Comparison of ENCODE assay signal across 13 cellular contexts in genomic region chr22:45271667-45272188, GRCh38. TPM values are rescaled to one million over a fixed set of nuclear protein-coding genes. Genes with fewer than 3 reads are reported as not detected.
A peak's percentile ranks its signal among the peaks of the same experiment; 100 is the strongest.
DNase-seq lines count a peak whose midpoint lies in the region; ATAC-seq and TF ChIP-seq lines count a peak whose summit lies in the region.
"Had no signal": no experiment of that assay in that cellular context is flagged by ENCODE, and none has a peak within 500 bp of the region (broad histone marks: within the 10 kb centered on the region; RNA-seq: fewer than 3 reads in every experiment).

No MANE protein-coding gene starts in this region.

- no peak overlapping the region for H3K4me2 ChIP-seq in mesenchymal stem cell (ENCODE audit: low read length, poor library complexity, severe bottlenecking)

- no peaks in the 10 kb centered on the region for H3K9me3 ChIP-seq in esophagus (ENCODE audit: control insufficient read depth in 2 of 2, insufficient read depth in 1 of 2, low read depth in 1 of 2, low read length in 1 of 2)
- no peaks in the 10 kb centered on the region for H3K9me3 ChIP-seq in mesenchymal stem cell (ENCODE audit: control insufficient read depth, low read length)
- no peaks in the 10 kb centered on the region for H3K9me3 ChIP-seq in suprapubic skin

- H2BK15ac ChIP-seq in mesenchymal stem cell (ENCODE audit: low read depth, poor library complexity, severe bottlenecking) = no peak overlapping the region

- H3K27ac ChIP-seq in esophagus (ENCODE audit: low read depth in 2 of 2, low read length in 1 of 2) = peak overlapping the region; percentile 17 to 82
- no peak overlapping the region for H3K27ac ChIP-seq in mesenchymal stem cell (ENCODE audit: low read length, poor library complexity, severe bottlenecking)
- H3K27ac ChIP-seq in suprapubic skin = peak overlapping the region; percentile 80

- peak overlapping the region in 1 of 2 experiments; percentile 7 for H2BK12ac ChIP-seq in mesenchymal stem cell (ENCODE audit: low read length in 2 of 2)

- no peak overlapping the region for H2BK120ac ChIP-seq in mesenchymal stem cell (ENCODE audit: low read depth, low read length)

- H4K91ac ChIP-seq in mesenchymal stem cell (ENCODE audit: low read length) = no peak overlapping the region

- H2AK5ac ChIP-seq in mesenchymal stem cell (ENCODE audit: low read length, severe bottlenecking) = no peak overlapping the region

- TF ChIP-seq EP300 in suprapubic skin (IDR thresholded peaks at IDR 0.05) = no peak

- peaks cover 3 to 9% of the 10 kb centered on the region in 2 donors for H3K4me1 ChIP-seq in esophagus (ENCODE audit: control insufficient read depth in 2 of 2, insufficient read depth in 2 of 2, low read length in 1 of 2)
- H3K4me1 ChIP-seq in mesenchymal stem cell (ENCODE audit: control insufficient read depth, insufficient read depth, low read depth, low read length) = peaks cover 19% of the 10 kb centered on the region
- peaks cover 38% of the 10 kb centered on the region for H3K4me1 ChIP-seq in suprapubic skin

- no peak overlapping the region for H3K9ac ChIP-seq in mesenchymal stem cell (ENCODE audit: low read length)

- H3K23ac ChIP-seq in mesenchymal stem cell (ENCODE audit: low read length in 2 of 2) = no peak overlapping the region

- H3K14ac ChIP-seq in mesenchymal stem cell (ENCODE audit: low read length in 2 of 2) = no peak overlapping the region

- H3K79me1 ChIP-seq in mesenchymal stem cell (replicated peaks; ENCODE audit: low read length, poor library complexity, severe bottlenecking) = peaks cover 1% of the 10 kb centered on the region

- H3K36me3 ChIP-seq in esophagus (ENCODE audit: control insufficient read depth in 2 of 2, insufficient read depth in 2 of 2, low read length in 1 of 2) (no peaks in the 10 kb centered on the region), mesenchymal stem cell (ENCODE audit: control insufficient read depth in 1 of 2, insufficient read depth in 2 of 2, low read depth in 1 of 2, low read length in 2 of 2) (no peaks in the 10 kb centered on the region), suprapubic skin (no peaks in the 10 kb centered on the region)

- H4K8ac ChIP-seq in mesenchymal stem cell (ENCODE audit: low read length) = no peak overlapping the region

- 48 to 57% methylated on average over 13 of the region's 13 CpGs for WGBS in esophagus, 2 donors
- WGBS in mesenchymal stem cell = 56% methylated on average over 13 of the region's 13 CpGs
- WGBS in suprapubic skin = 38% methylated on average over 13 of the region's 13 CpGs

- no peak overlapping the region for H3K18ac ChIP-seq in mesenchymal stem cell (ENCODE audit: low read depth in 1 of 2, low read length in 2 of 2)

- DNase-seq in NCI-H345 treated with DMSO at 0.1 percent for 48 hours (lab: John Stamatoyannopoulos, UW; ENCODE audit: unreplicated experiment) (peak; percentile 64), mesenchymal stem cell (peak; percentile 48), suprapubic skin (ENCODE audit: low spot score in 2 of 2) (no peak), SHP77 (lab: John Stamatoyannopoulos, UW) (no peak), NCI-H2107 treated with DMSO at 0.1 percent for 48 hours (lab: John Stamatoyannopoulos, UW; ENCODE audit: unreplicated experiment) (no peak)
- DNase-seq in activated CD4-positive, alpha-beta T cell treated with anti-CD3 and anti-CD28 coated beads for 1 hour = no peak
- DNase-seq: COR-L47, GOT3, NCI-H1048 had no signal

- peak in 1 of 2 donors; percentile 14 for TF ChIP-seq POLR2A in suprapubic skin (IDR thresholded peaks at IDR 0.05)

- no peak for TF ChIP-seq CTCF in suprapubic skin (IDR thresholded peaks at IDR 0.05)

- H3K4me3 ChIP-seq in esophagus (ENCODE audit: low read depth in 1 of 2, low read length in 2 of 2) = no peak overlapping the region
- peak overlapping the region in 1 of 2 experiments; percentile 0 for H3K4me3 ChIP-seq in mesenchymal stem cell (ENCODE audit: insufficient read depth in 1 of 2, low read depth in 1 of 2, low read length in 2 of 2)
- no peak overlapping the region for H3K4me3 ChIP-seq in suprapubic skin

- H2AFZ ChIP-seq in mesenchymal stem cell (ENCODE audit: low read depth, low read length) = no peak overlapping the region

- no peaks in the 10 kb centered on the region for H3K27me3 ChIP-seq in esophagus (ENCODE audit: control insufficient read depth in 1 of 2, insufficient read depth in 2 of 2, low read length in 2 of 2)
- H3K27me3 ChIP-seq in mesenchymal stem cell (ENCODE audit: control insufficient read depth in 1 of 2, insufficient read depth in 1 of 2, low read length in 2 of 2) = peaks cover 0 to 20% of the 10 kb centered on the region in 2 experiments
- H3K27me3 ChIP-seq in suprapubic skin = no peaks in the 10 kb centered on the region

- no peak overlapping the region for H3K4ac ChIP-seq in mesenchymal stem cell (ENCODE audit: low read depth in 1 of 2, low read length in 2 of 2)

- H2BK5ac ChIP-seq in mesenchymal stem cell (ENCODE audit: low read depth, low read length, poor library complexity, severe bottlenecking) = no peak overlapping the region

- no peak for ATAC-seq in GM19023 (IDR thresholded peaks at IDR 0.05; ENCODE audit: unreplicated experiment)
- ATAC-seq: activated T-helper 17 cell treated with anti-CD3 and anti-CD28 coated beads, Interleukin-2, amount 50 U/mL, for 72 hours had no signal

RNA-seq across cellular contexts. Expression of gene UPK3A, which starts 13.0 kb away (rescaled TPM):
- polyA plus RNA-seq in esophagus = not detected
- polyA plus RNA-seq in mesenchymal stem cell (2013, experiment 1 of 2) = not detected
- polyA plus RNA-seq in mesenchymal stem cell (2013, experiment 2 of 2) = not detected
- total RNA-seq in suprapubic skin = not detected
- total RNA-seq: activated T-helper 17 cell treated with anti-CD3 and anti-CD28 coated beads, Interleukin-2, amount 50 U/mL, for 72 hours; posterior vena cava had no signal

RNA-seq across cellular contexts. Expression of gene KIAA0930, which starts 31.0 kb away (rescaled TPM):
- 10 to 100 TPM; 21.7 to 29.0 TPM for polyA plus RNA-seq in esophagus
- 99.4 TPM for polyA plus RNA-seq in mesenchymal stem cell (2013, experiment 1 of 2)
- polyA plus RNA-seq in mesenchymal stem cell (2013, experiment 2 of 2) = 104 TPM
- total RNA-seq in suprapubic skin = 100 to 1,000 TPM in 1 of 4 donors, 10 to 100 TPM in 3; 36.0 to 119 (median 74.4) TPM

RNA-seq across cellular contexts. Expression of gene FAM118A, which starts 38.0 kb away (rescaled TPM):
- polyA plus RNA-seq in esophagus = 10 to 100 TPM; 15.4 to 44.4 TPM
- polyA plus RNA-seq in mesenchymal stem cell (2013, experiment 1 of 2) = 12.1 TPM
- 10.7 TPM for polyA plus RNA-seq in mesenchymal stem cell (2013, experiment 2 of 2)
- total RNA-seq in suprapubic skin = 10 to 100 TPM; 22.7 to 65.8 (median 37.2) TPM

Comparison
In these comparisons a context has a peak if more than half of its experiments do, and no peak if none do; other contexts are left out.
1. DNase-seq: peak in NCI-H345 treated with DMSO at 0.1 percent for 48 hours (single experiment) and mesenchymal stem cell (single experiment); none in suprapubic skin (0 of 2), SHP77 (0 of 2), NCI-H2107 treated with DMSO at 0.1 percent for 48 hours (single experiment) and activated CD4-positive, alpha-beta T cell treated with anti-CD3 and anti-CD28 coated beads for 1 hour (single experiment).